11 cellular contexts compared by ENCODE assay signal in genomic region chr20:49584418-49585382, GRCh38. TPM values are rescaled to one million over a fixed set of nuclear protein-coding genes. Genes with fewer than 3 reads are reported as not detected.
DNase-seq lines count a peak whose midpoint lies in the region; ATAC-seq and TF ChIP-seq lines count a peak whose summit lies in the region.
"Had no signal": no experiment of that assay in that cellular context is flagged by ENCODE, and none has a peak within 500 bp of the region (broad histone marks: within the 10 kb centered on the region; RNA-seq: fewer than 3 reads in every experiment).

No MANE protein-coding gene starts in this region.

- peaks cover 13% of the 10 kb centered on the region for H3K36me3 Mint-ChIP-seq in activated CD4-positive, alpha-beta memory T cell treated with anti-CD3 and anti-CD28 coated beads, Interleukin-2, amount 10 ng/mL, durations not matched to agents 7 days and 5 days (ENCODE audit: low read depth)
- H3K36me3 Mint-ChIP-seq: stimulated activated naive B cell treated with anti-CD40 and anti-IgM and Interleukin-4, amounts not matched to agents 10 μg/mL and 1 μg/mL and 100 μg/mL, for 72 hours had no signal

- H3K4me3 ChIP-seq in mucosa of descending colon (no peak overlapping the region), testis (no peak overlapping the region)

- peaks cover 2% of the 10 kb centered on the region for H3K27me3 Mint-ChIP-seq in activated CD4-positive, alpha-beta memory T cell treated with anti-CD3 and anti-CD28 coated beads, Interleukin-2, amount 10 ng/mL, durations not matched to agents 7 days and 5 days

- H3K4me1 ChIP-seq in mucosa of descending colon (ENCODE audit: low read depth) (no peaks in the 10 kb centered on the region), testis (peaks cover 52% of the 10 kb centered on the region)

- CTCF ChIA-PET in activated CD4-positive, alpha-beta memory T cell treated with anti-CD3 and anti-CD28 coated beads, Interleukin-2, amount 10 ng/mL, durations not matched to agents 7 days and 5 days (lab: Charles Lee) = interaction anchor here (1.0 kb wide), 1 partner anchor 45 kb away, joined by 3 read pairs; no protein-coding TSS in a partner anchor

- peaks cover 7% of the 10 kb centered on the region for H3K9me3 Mint-ChIP-seq in activated CD4-positive, alpha-beta memory T cell treated with anti-CD3 and anti-CD28 coated beads, Interleukin-2, amount 10 ng/mL, durations not matched to agents 7 days and 5 days

- in situ Hi-C loops in G401 (cut with HindIII; ENCODE audit: low sequenced_read_pairs) = no loop called here

- DNase-seq in NCI-H510A treated with DMSO at 0.1 percent for 48 hours (lab: John Stamatoyannopoulos, UW) (peak; percentile 34), NCI-H510A (lab: John Stamatoyannopoulos, UW) (no peak), amniotic epithelial cell (ENCODE audit: low read depth) (peak; percentile 50), mucosa of descending colon (no peak), testis (no peak), G401 (ENCODE audit: low spot score) (no peak)
- no peak for DNase-seq in activated CD4-positive, alpha-beta memory T cell treated with anti-CD3 and anti-CD28 coated beads, Interleukin-2, amount 10 ng/mL, durations not matched to agents 7 days and 5 days
- DNase-seq: activated CD4-positive, alpha-beta T cell treated with anti-CD3 and anti-CD28 coated beads, Interleukin-2, amount 50 U/mL, for 1 hour; NCI-H1417 treated with DMSO at 0.1 percent for 48 hours; stimulated activated naive B cell treated with anti-CD40 and anti-IgM and Interleukin-4, amounts not matched to agents 10 μg/mL and 1 μg/mL and 100 μg/mL, for 72 hours had no signal

- TF ChIP-seq CTCF in mucosa of descending colon (IDR thresholded peaks at IDR 0.05) = no peak
- no peak for TF ChIP-seq CTCF in testis (IDR thresholded peaks at IDR 0.05)

- H3K9me3 ChIP-seq in mucosa of descending colon = peaks cover 3% of the 10 kb centered on the region
- no peaks in the 10 kb centered on the region for H3K9me3 ChIP-seq in testis

- no peak overlapping the region for H3K4me3 Mint-ChIP-seq in activated CD4-positive, alpha-beta memory T cell treated with anti-CD3 and anti-CD28 coated beads, Interleukin-2, amount 10 ng/mL, durations not matched to agents 7 days and 5 days
- H3K4me3 Mint-ChIP-seq: stimulated activated naive B cell treated with anti-CD40 and anti-IgM and Interleukin-4, amounts not matched to agents 10 μg/mL and 1 μg/mL and 100 μg/mL, for 72 hours had no signal

- H3K27ac ChIP-seq in testis = peak overlapping the region; percentile 72 to 76

- H3K36me3 ChIP-seq in mucosa of descending colon (ENCODE audit: low read depth) (no peaks in the 10 kb centered on the region), testis (ENCODE audit: low read depth, missing control alignments) (no peaks in the 10 kb centered on the region)

- H3K27ac Mint-ChIP-seq in activated CD4-positive, alpha-beta memory T cell treated with anti-CD3 and anti-CD28 coated beads, Interleukin-2, amount 10 ng/mL, durations not matched to agents 7 days and 5 days = no peak overlapping the region
- H3K27ac Mint-ChIP-seq: stimulated activated naive B cell treated with anti-CD40 and anti-IgM and Interleukin-4, amounts not matched to agents 10 μg/mL and 1 μg/mL and 100 μg/mL, for 72 hours had no signal

- no peak for TF ChIP-seq POLR2A in testis (IDR thresholded peaks at IDR 0.05)

- peaks cover 36% of the 10 kb centered on the region for H3K4me1 Mint-ChIP-seq in activated CD4-positive, alpha-beta memory T cell treated with anti-CD3 and anti-CD28 coated beads, Interleukin-2, amount 10 ng/mL, durations not matched to agents 7 days and 5 days

- H3K27me3 ChIP-seq in testis = no peaks in the 10 kb centered on the region

- POLR2A ChIA-PET in activated CD4-positive, alpha-beta memory T cell treated with anti-CD3 and anti-CD28 coated beads, Interleukin-2, amount 10 ng/mL, durations not matched to agents 7 days and 5 days (lab: Charles Lee) = interaction anchor here (0.6 to 3.6 kb wide), 3 partner anchors 10 to 43 kb away, joined by 3 to 31 read pairs (median 3); no protein-coding TSS in a partner anchor

- ATAC-seq in mucosa of descending colon (peak; percentile 60), GM18520 (IDR thresholded peaks at IDR 0.05; ENCODE audit: unreplicated experiment) (no peak)
- ATAC-seq: stimulated activated naive B cell treated with anti-CD40 and anti-IgM and Interleukin-4, amounts not matched to agents 10 μg/mL and 1 μg/mL and 100 μg/mL, for 72 hours had no signal

- intact Hi-C loops in mucosa of descending colon (cut with DNase I, micrococcal nuclease) (no loop called here), testis (cut with DNase I; ENCODE audit: low total_unique reads) (no loop called here)

- whole genome bisulfite sequencing in testis, 2 donors = 84 to 86% methylated on average over 14 of the region's 14 CpGs

RNA-seq across cellular contexts. Expression of gene PTGIS, which starts 16.8 kb away (rescaled TPM):
- total RNA-seq in mucosa of descending colon = 10 to 100 TPM in 2 of 3 donors, 1 to 10 TPM in 1; 3.8 to 45.8 (median 12.3) TPM
- total RNA-seq in testis = 10 to 100 TPM; 12.2 to 13.0 TPM
- polyA plus RNA-seq in testis (ENCODE audit: insufficient read depth, low read depth, low replicate concordance) = 30.3 TPM
- total RNA-seq in G401 (2014; rRNA removed; shearing (Covaris generic)) = 13.6 and 15.3 TPM in 2 replicates
- total RNA-seq in activated CD4-positive, alpha-beta memory T cell treated with anti-CD3 and anti-CD28 coated beads, Interleukin-2, amount 10 ng/mL, durations not matched to agents 7 days and 5 days = 1 to 10 TPM; 1.6 to 2.8 TPM

Comparison
In these comparisons a context has a peak if more than half of its experiments do, and no peak if none do; other contexts are left out.
1. DNase-seq: peak in NCI-H510A treated with DMSO at 0.1 percent for 48 hours (single experiment) and amniotic epithelial cell (single experiment); none in NCI-H510A (single experiment), mucosa of descending colon (0 of 3), testis (single experiment), G401 (single experiment) and activated CD4-positive, alpha-beta memory T cell treated with anti-CD3 and anti-CD28 coated beads, Interleukin-2, amount 10 ng/mL, durations not matched to agents 7 days and 5 days (single experiment).